6 cellular contexts compared by ENCODE assay signal in genomic region chr6:57551961-57552360, GRCh38.
A peak's percentile ranks its signal among the peaks of the same experiment; 100 is the strongest.
DNase-seq lines count a peak whose midpoint lies in the region; ATAC-seq, FAIRE-seq and TF ChIP-seq lines count a peak whose summit lies in the region.
"Not testable (repeated sequence)": the region's sequence is repeated elsewhere in the genome, so short reads cannot be mapped to it uniquely, and the experiment has no call there.

No MANE protein-coding gene starts in this region.

- H4K20me1 ChIP-seq in GM23338 (replicated peaks; ENCODE audit: insufficient read depth); HCT116 (ENCODE audit: insufficient read depth): not testable (repeated sequence)

- H3K4me3 Mint-ChIP-seq in GM23338, WTC11: not testable (repeated sequence)

- H3K27ac Mint-ChIP-seq in GM23338, WTC11: not testable (repeated sequence)

- not testable (repeated sequence) for H3K4me3 ChIP-seq in GM23338; HCT116 (replicated peaks in 1 of 2; ENCODE audit: low read depth in 1 of 2, low read length in 2 of 2); bronchial epithelial cell (ENCODE audit: low read depth, low read length); mucosa of descending colon

- RAD21 ChIA-PET in HCT116 (lab: Charles Lee; ENCODE audit: low non-redundant PET in 1 of 2, low total read pairs in 2 of 2, uncharacterized antibody in 2 of 2, unreplicated experiment in 2 of 2) = not testable (repeated sequence)

- not testable (repeated sequence) for H3F3A ChIP-seq in GM23338 (replicated peaks; ENCODE audit: low read depth)

- not testable (repeated sequence) for H3K79me2 ChIP-seq in GM23338 (replicated peaks; ENCODE audit: insufficient read depth); HCT116 (ENCODE audit: insufficient read depth, low read length)

- H3K9me2 ChIP-seq in GM23338 (ENCODE audit: insufficient read depth); HCT116 (ENCODE audit: insufficient read depth): not testable (repeated sequence)

- H3K36me3 Mint-ChIP-seq in GM23338 (ENCODE audit: low read depth); WTC11: not testable (repeated sequence)

- not testable (repeated sequence) for H3K36me3 ChIP-seq in GM23338 (ENCODE audit: insufficient read depth); HCT116 (ENCODE audit: control insufficient read depth in 1 of 2, insufficient read depth in 2 of 2, low read length in 2 of 2); bronchial epithelial cell (ENCODE audit: control insufficient read depth, insufficient read depth, low read length); mucosa of descending colon (ENCODE audit: low read depth)

- not testable (repeated sequence) for TF ChIP-seq POLR2A in HCT116 (IDR thresholded peaks at IDR 0.05; ENCODE audit: borderline replicate concordance, extremely low read depth, insufficient read depth, insufficient read length)

- not testable (repeated sequence) for H3K4me1 Mint-ChIP-seq in GM23338, WTC11

- not testable (repeated sequence) for H3K4me2 ChIP-seq in GM23338; HCT116 (ENCODE audit: low read length)

- not testable (repeated sequence) for H3K27ac ChIP-seq in GM23338 (ENCODE audit: low read depth); HCT116 (ENCODE audit: low read depth, low read length)

- not testable (repeated sequence) for TF ChIP-seq CTCF in GM23338 (conservative IDR thresholded peaks at IDR 0.05; ENCODE audit: low read depth in 2 of 2); HCT116 (IDR thresholded peaks at IDR 0.05 in 2 of 3, conservative IDR thresholded peaks at IDR 0.05 in 1 of 3; ENCODE audit: borderline replicate concordance in 1 of 3, insufficient read depth in 1 of 3, low read depth in 2 of 3, low read length in 2 of 3); WTC11 (IDR thresholded peaks at IDR 0.05); bronchial epithelial cell (IDR thresholded peaks at IDR 0.05; ENCODE audit: insufficient read depth, low read length, severe bottlenecking); mucosa of descending colon (IDR thresholded peaks at IDR 0.05)

- not testable (repeated sequence) for H3K27me3 Mint-ChIP-seq in GM23338 (ENCODE audit: insufficient read depth, low read depth, poor library complexity); WTC11 (ENCODE audit: low read depth)

- peak; percentile 92 for FAIRE-seq in bronchial epithelial cell (lab: Jason Lieb, UNC)

- not testable (repeated sequence) for H2AFZ ChIP-seq in GM23338; HCT116 (ENCODE audit: low read depth, low read length, poor library complexity, severe bottlenecking)

- not testable (repeated sequence) for BruUV-seq in HCT116 (replicated peaks; lab: Mats Ljungman, UMichigan)

- not testable (repeated sequence) for H3K9me3 Mint-ChIP-seq in GM23338, WTC11

- CTCF ChIA-PET in HCT116 (lab: Charles Lee); WTC11 (lab: Charles Lee): not testable (repeated sequence)

- TF ChIP-seq RAD21 in HCT116 (IDR thresholded peaks at IDR 0.05; ENCODE audit: low read depth) = not testable (repeated sequence)

- H3K9me3 ChIP-seq in HCT116 (ENCODE audit: control insufficient read depth in 1 of 2, insufficient read depth in 1 of 2, low read depth in 1 of 2, low read length in 2 of 2); mucosa of descending colon: not testable (repeated sequence)

- DNase-seq in GM23338 (ENCODE audit: low spot score); HCT116 (ENCODE audit: low read depth, low spot score); WTC11 (ENCODE audit: low spot score); bronchial epithelial cell (ENCODE audit: low read depth); left colon; mucosa of descending colon: not testable (repeated sequence)

- not testable (repeated sequence) for H3K4me1 ChIP-seq in GM23338 (ENCODE audit: insufficient read depth); HCT116 (ENCODE audit: control insufficient read depth in 1 of 2, insufficient read depth in 2 of 2, low read length in 2 of 2); mucosa of descending colon (ENCODE audit: low read depth)

- ATAC-seq in GM23338 (peak; percentile 85), HCT116 (peak; percentile 14; the same call in 1 of the 2 replicates), WTC11 (peak; percentile 97), left colon (peak; percentile 49), mucosa of descending colon (peak; percentile 34)

- not testable (repeated sequence) for H3K27me3 ChIP-seq in GM23338 (ENCODE audit: insufficient read depth); HCT116 (ENCODE audit: insufficient read depth, low read length); bronchial epithelial cell (ENCODE audit: control insufficient read depth, insufficient read depth, low read length)

- POLR2A ChIA-PET in HCT116 (lab: Charles Lee); WTC11 (lab: Charles Lee): not testable (repeated sequence)

- intact Hi-C loops in HCT116 (cut with micrococcal nuclease); left colon (cut with DNase I, micrococcal nuclease); mucosa of descending colon (cut with DNase I, micrococcal nuclease): not testable (repeated sequence)

- H3K9ac ChIP-seq in HCT116 (ENCODE audit: low read length) = not testable (repeated sequence)

Comparison
In these comparisons a context has a peak if more than half of its experiments do, and no peak if none do; other contexts are left out.
1. ATAC-seq: peak in every context shown above with its lines; median percentile 97 in WTC11; 85 in GM23338; 49 in left colon; 34 in mucosa of descending colon; 14 in HCT116.